ENCODE assay signal across 1 cellular context in the genomic region with DNA sequence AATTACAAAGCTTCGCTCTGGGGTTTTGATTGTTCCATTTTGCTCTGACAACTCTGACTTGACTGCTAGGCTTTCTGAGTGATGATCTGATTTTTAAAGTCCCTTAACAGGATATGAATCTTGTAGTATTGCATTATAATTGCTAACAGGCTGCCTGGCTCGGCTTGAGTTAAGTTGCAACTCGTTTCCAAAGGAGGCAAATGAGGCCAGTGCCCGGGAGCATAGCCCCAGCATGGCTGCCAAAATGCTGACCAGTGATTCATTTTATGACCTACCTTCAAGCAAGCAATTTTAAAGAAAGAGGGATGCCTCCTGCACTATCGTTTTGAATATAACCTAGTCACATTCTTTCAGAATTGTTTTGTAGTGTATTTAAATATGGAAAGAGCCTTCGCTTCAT.
TF ChIP-seq lines count a peak whose summit lies in the region.

No MANE protein-coding gene starts in this region.

TF ChIP-seq in SK-N-SH, 30 proteins besides CTCF, POLR2A, EP300 and RAD21 (continued from another document):
- TF ChIP-seq CHD2 (IDR thresholded peaks at IDR 0.05; ENCODE audit: low read length, partially characterized antibody) (no peak), YY1 (IDR thresholded peaks at IDR 0.05; ENCODE audit: low read depth) (peak; percentile 74; the same call in 1 of the 2 replicates)
- TF ChIP-seq, protein P1, sequence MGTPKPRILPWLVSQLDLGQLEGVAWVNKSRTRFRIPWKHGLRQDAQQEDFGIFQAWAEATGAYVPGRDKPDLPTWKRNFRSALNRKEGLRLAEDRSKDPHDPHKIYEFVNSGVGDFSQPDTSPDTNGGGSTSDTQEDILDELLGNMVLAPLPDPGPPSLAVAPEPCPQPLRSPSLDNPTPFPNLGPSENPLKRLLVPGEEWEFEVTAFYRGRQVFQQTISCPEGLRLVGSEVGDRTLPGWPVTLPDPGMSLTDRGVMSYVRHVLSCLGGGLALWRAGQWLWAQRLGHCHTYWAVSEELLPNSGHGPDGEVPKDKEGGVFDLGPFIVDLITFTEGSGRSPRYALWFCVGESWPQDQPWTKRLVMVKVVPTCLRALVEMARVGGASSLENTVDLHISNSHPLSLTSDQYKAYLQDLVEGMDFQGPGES (IDR thresholded peaks at IDR 0.05; ENCODE audit: low read depth, low read length), result no peak
- TF ChIP-seq, protein P2, sequence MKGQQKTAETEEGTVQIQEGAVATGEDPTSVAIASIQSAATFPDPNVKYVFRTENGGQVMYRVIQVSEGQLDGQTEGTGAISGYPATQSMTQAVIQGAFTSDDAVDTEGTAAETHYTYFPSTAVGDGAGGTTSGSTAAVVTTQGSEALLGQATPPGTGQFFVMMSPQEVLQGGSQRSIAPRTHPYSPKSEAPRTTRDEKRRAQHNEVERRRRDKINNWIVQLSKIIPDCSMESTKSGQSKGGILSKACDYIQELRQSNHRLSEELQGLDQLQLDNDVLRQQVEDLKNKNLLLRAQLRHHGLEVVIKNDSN (IDR thresholded peaks at IDR 0.05; ENCODE audit: borderline replicate concordance, low read depth), result no peak
